Comparison of ENCODE assay signal across 3 cellular contexts in the genomic region with DNA sequence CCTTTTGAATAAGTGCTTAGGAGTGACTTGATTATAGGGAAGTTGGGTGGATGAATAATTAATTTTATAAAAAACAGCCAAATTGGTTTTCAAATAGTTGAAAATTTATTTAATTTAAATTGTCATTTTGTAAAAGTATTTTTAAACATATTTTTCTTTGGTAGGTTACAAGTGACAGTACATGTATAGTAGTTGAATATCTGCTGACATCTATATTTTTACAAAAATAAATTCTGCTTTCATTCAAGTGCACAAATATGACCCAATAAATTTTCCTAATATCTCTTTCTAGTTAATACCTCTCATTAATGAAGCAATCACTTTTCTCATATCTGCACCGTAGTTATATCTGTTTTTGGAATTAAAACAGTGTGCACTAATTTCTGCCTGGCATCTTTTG.
TF ChIP-seq lines count a peak whose summit lies in the region.

No MANE protein-coding gene starts in this region.

TF ChIP-seq in IMR-90, 13 proteins besides CTCF, POLR2A, EP300 and RAD21:
- TF ChIP-seq MAFK (IDR thresholded peaks at IDR 0.05; ENCODE audit: low read depth, low read length): peak; percentile 54; the same call in 1 of the 2 replicates

TF ChIP-seq in K562, 482 proteins besides CTCF, POLR2A, EP300 and RAD21 (continued from another document):
- TF ChIP-seq ZNF316 (IDR thresholded peaks at IDR 0.05): peak; percentile 51; the same call in 1 of the 2 replicates

TF ChIP-seq in HepG2, 621 proteins besides CTCF, POLR2A, EP300 and RAD21 (continued from another document):
- peak; percentile 14; the same call in 1 of the 2 replicates for TF ChIP-seq MAFF (IDR thresholded peaks at IDR 0.05; ENCODE audit: low read depth, low read length)
TF ChIP-seq in HepG2: peak in this region for 2; not testable (repeated sequence) for 619.
